In genomic region chr10:102668312-102669110, GRCh38 we compare ENCODE assay signal across 11 cellular contexts. TPM values are rescaled to one million over a fixed set of nuclear protein-coding genes. Genes with fewer than 3 reads are reported as not detected.
DNase-seq lines count a peak whose midpoint lies in the region; ATAC-seq and TF ChIP-seq lines count a peak whose summit lies in the region.
"Had no signal": no experiment of that assay in that cellular context is flagged by ENCODE, and none has a peak within 500 bp of the region (broad histone marks: within the 10 kb centered on the region; RNA-seq: fewer than 3 reads in every experiment).

No MANE protein-coding gene starts in this region.

- H3K27ac Mint-ChIP-seq in central memory CD8-positive, alpha-beta T cell (ENCODE audit: low read depth): peak overlapping the region; percentile 24
- peak overlapping the region; percentile 87 to 92 (median 89) for H3K27ac Mint-ChIP-seq in nephron
- H3K27ac Mint-ChIP-seq: activated CD4-positive, alpha-beta T cell treated with anti-CD3 and anti-CD28 coated beads for 36 hours had no signal

- H3K4me3 Mint-ChIP-seq in central memory CD8-positive, alpha-beta T cell: no peak overlapping the region
- no peak overlapping the region for H3K4me3 Mint-ChIP-seq in nephron
- H3K4me3 Mint-ChIP-seq: activated CD4-positive, alpha-beta T cell treated with anti-CD3 and anti-CD28 coated beads for 36 hours had no signal

- H3K9me3 ChIP-seq in heart left ventricle: no peaks in the 10 kb centered on the region
- H3K9me3 ChIP-seq in tibial nerve: no peaks in the 10 kb centered on the region

- ATAC-seq in heart left ventricle: no peak
- no peak for ATAC-seq in central memory CD8-positive, alpha-beta T cell (replicated peaks; ENCODE audit: extremely low read depth, poor library complexity, severe bottlenecking)
- ATAC-seq in HG03521 (IDR thresholded peaks at IDR 0.05; ENCODE audit: unreplicated experiment): no peak
- no peak for ATAC-seq in GM19023 (IDR thresholded peaks at IDR 0.05; ENCODE audit: unreplicated experiment)
- ATAC-seq: activated CD4-positive, alpha-beta T cell treated with anti-CD3 and anti-CD28 coated beads for 36 hours had no signal

- H3K9me3 Mint-ChIP-seq in central memory CD8-positive, alpha-beta T cell: no peaks in the 10 kb centered on the region
- no peaks in the 10 kb centered on the region for H3K9me3 Mint-ChIP-seq in nephron

- H3K27ac ChIP-seq in heart left ventricle (peak overlapping the region in 10 of 12 donors; percentile 41 to 86 (median 70)), tibial nerve (peak overlapping the region in 3 of 4 donors; percentile 76 to 92 (median 88))

- no peaks in the 10 kb centered on the region for H3K36me3 Mint-ChIP-seq in central memory CD8-positive, alpha-beta T cell (ENCODE audit: insufficient read depth)
- no peaks in the 10 kb centered on the region for H3K36me3 Mint-ChIP-seq in nephron (ENCODE audit: low read depth)

- 82 to 93% (median 88%) methylated on average over 8 to 10 of the region's 10 CpGs for WGBS in heart left ventricle, 4 donors
- WGBS in tibial nerve, 2 donors: 69% methylated on average over 10 of the region's 10 CpGs

- intact Hi-C loops in heart left ventricle (cut with DNase I): no loop called here
- intact Hi-C loops in cardiac septum (cut with DNase I): loop anchor here (2.0 kb wide), 1 partner anchor 20 kb away; no protein-coding TSS in a partner anchor

- H3K4me1 ChIP-seq in heart left ventricle (peaks cover 2 to 48% (median 27%) of the 10 kb centered on the region in 12 donors), tibial nerve (peaks cover 0 to 49% (median 30%) of the 10 kb centered on the region in 4 donors)

- peaks cover 3% of the 10 kb centered on the region for H3K4me1 Mint-ChIP-seq in central memory CD8-positive, alpha-beta T cell
- peaks cover 54% of the 10 kb centered on the region for H3K4me1 Mint-ChIP-seq in nephron

- TF ChIP-seq CTCF in heart left ventricle (IDR thresholded peaks at IDR 0.05): no peak
- no peak for TF ChIP-seq CTCF in nephron (IDR thresholded peaks at IDR 0.05; ENCODE audit: unreplicated experiment in 3 of 3)
- no peak for TF ChIP-seq CTCF in tibial nerve (IDR thresholded peaks at IDR 0.05)

- no peak for TF ChIP-seq EP300 in tibial nerve (IDR thresholded peaks at IDR 0.05)

- H3K36me3 ChIP-seq in heart left ventricle: no peaks in the 10 kb centered on the region
- no peaks in the 10 kb centered on the region for H3K36me3 ChIP-seq in tibial nerve

- DNase-seq in heart left ventricle (no peak), cardiac septum (ENCODE audit: low spot score) (no peak), tibial nerve (ENCODE audit: low spot score in 2 of 2) (no peak), mesenteric fat pad (ENCODE audit: low spot score) (no peak)
- DNase-seq in central memory CD8-positive, alpha-beta T cell (ENCODE audit: low spot score in 2 of 2): no peak
- DNase-seq: activated CD4-positive, alpha-beta T cell treated with anti-CD3 and anti-CD28 coated beads for 36 hours; NCI-H2029 treated with DMSO at 0.1 percent for 48 hours had no signal

- TF ChIP-seq POLR2A in heart left ventricle (IDR thresholded peaks at IDR 0.05) (no peak), tibial nerve (IDR thresholded peaks at IDR 0.05) (no peak)

- H3K27me3 ChIP-seq in heart left ventricle (no peaks in the 10 kb centered on the region), tibial nerve (no peaks in the 10 kb centered on the region)

- no peaks in the 10 kb centered on the region for H3K27me3 Mint-ChIP-seq in central memory CD8-positive, alpha-beta T cell
- H3K27me3 Mint-ChIP-seq in nephron (ENCODE audit: low read depth): no peaks in the 10 kb centered on the region
- H3K27me3 Mint-ChIP-seq: activated CD4-positive, alpha-beta T cell treated with anti-CD3 and anti-CD28 coated beads for 36 hours had no signal

- H3K4me3 ChIP-seq in heart left ventricle: no peak overlapping the region
- no peak overlapping the region for H3K4me3 ChIP-seq in tibial nerve
- H3K4me3 ChIP-seq: skin epidermis had no signal

RNA-seq across cellular contexts. Expression of gene TRIM8, which starts 24.2 kb away (rescaled TPM):
- total RNA-seq in heart left ventricle (100 to 1,000 TPM in 6 of 9 donors, 10 to 100 TPM in 3; 91.5 to 225 (median 107) TPM), cardiac septum (99.6 TPM), tibial nerve (100 to 1,000 TPM; 156 to 206 (median 157) TPM), mesenteric fat pad (146 TPM)
- 10 to 100 TPM; 38.9 to 94.6 TPM for polyA plus RNA-seq in heart left ventricle

RNA-seq across cellular contexts. Expression of gene ARL3, which starts 45.7 kb away (rescaled TPM):
- total RNA-seq in heart left ventricle: 10 to 100 TPM in 7 of 9 donors, 1 to 10 TPM in 2; 5.8 to 17.0 (median 12.6) TPM
- polyA plus RNA-seq in heart left ventricle: 10 to 100 TPM in 1 of 2 donors, 1 to 10 TPM in 1; 9.0 to 19.3 TPM
- 13.1 TPM for total RNA-seq in cardiac septum
- 10 to 100 TPM; 11.0 to 17.7 (median 13.8) TPM for total RNA-seq in tibial nerve
- total RNA-seq in mesenteric fat pad: 5.7 TPM

RNA-seq across cellular contexts. Expression of gene SFXN2, which starts 45.9 kb away (rescaled TPM):
- 1 to 10 TPM in 7 of 9 donors, under 1 TPM in 2; 0.50 to 7.2 (median 2.4) TPM for total RNA-seq in heart left ventricle
- polyA plus RNA-seq in heart left ventricle: 1 to 10 TPM; 1.8 to 5.9 TPM
- total RNA-seq in cardiac septum: 2.8 TPM
- total RNA-seq in tibial nerve: 10 to 100 TPM in 3 of 4 donors, 1 to 10 TPM in 1; 7.2 to 26.4 (median 11.3) TPM
- 7.2 TPM for total RNA-seq in mesenteric fat pad
